In the genomic region with DNA sequence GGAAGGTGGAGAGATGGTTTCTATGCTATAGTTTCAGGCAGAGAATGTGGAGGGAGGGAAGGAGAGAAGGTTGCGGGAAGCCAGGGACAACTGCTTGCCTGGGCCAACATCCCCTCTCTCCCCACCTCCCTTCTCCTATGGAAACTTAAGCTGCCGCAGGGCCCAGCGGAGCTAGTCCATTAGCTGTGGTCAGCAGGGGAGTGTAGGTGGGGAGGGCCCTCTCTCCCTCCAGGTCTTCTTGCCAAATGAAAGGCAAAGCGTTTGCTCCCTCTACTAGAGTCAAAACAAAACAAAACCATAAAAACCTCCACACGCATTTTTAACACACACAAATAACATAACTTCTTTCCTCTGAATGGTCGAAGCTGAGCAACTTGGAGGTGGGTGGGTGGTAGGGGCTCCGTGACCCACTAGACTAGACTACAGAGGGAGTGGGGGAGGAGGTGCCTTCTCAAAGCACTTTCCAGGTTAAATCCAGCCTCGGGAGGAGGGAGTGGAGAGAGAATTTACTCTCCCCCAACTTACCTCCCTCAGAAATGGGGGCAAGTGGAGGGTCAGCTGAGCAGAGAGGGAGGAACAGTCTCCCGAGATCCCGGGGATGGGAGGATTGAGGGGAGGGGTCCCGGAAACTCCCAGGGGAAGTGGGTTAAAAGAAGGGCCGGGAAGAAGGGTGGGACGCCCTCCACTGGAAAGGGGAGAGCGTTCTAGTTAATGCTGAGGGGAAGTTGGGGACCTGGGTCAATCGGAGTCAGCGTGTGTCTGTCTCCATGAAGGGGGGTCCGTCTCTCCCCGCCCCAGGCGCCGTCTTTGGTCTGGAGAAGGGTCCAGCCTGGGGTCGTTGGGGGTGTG, we compare ENCODE assay signal across 8 cellular contexts.
DNase-seq lines count a peak whose midpoint lies in the region; ATAC-seq and TF ChIP-seq lines count a peak whose summit lies in the region.

No MANE protein-coding gene starts in this region.

- no peaks in the 10 kb centered on the region for H3K9me3 Mint-ChIP-seq in effector memory CD8-positive, alpha-beta T cell
- H3K9me3 Mint-ChIP-seq in nephron, result no peaks in the 10 kb centered on the region

- no peaks in the 10 kb centered on the region for H3K9me3 ChIP-seq in BLaER1

- peak overlapping the region; percentile 91 to 93 for H3K27ac Mint-ChIP-seq in effector memory CD8-positive, alpha-beta T cell
- peak overlapping the region; percentile 87 to 97 (median 93) for H3K27ac Mint-ChIP-seq in nephron

- H3K36me3 Mint-ChIP-seq in effector memory CD8-positive, alpha-beta T cell (ENCODE audit: insufficient read depth), result peaks cover 9% of the 10 kb centered on the region
- peaks cover 4% of the 10 kb centered on the region for H3K36me3 Mint-ChIP-seq in nephron (ENCODE audit: low read depth)

- H3K36me3 ChIP-seq in BLaER1, result no peaks in the 10 kb centered on the region

- peaks cover 44% of the 10 kb centered on the region for H3K4me1 ChIP-seq in BLaER1

- no peaks in the 10 kb centered on the region for H3K27me3 Mint-ChIP-seq in effector memory CD8-positive, alpha-beta T cell
- peaks cover 6% of the 10 kb centered on the region for H3K27me3 Mint-ChIP-seq in nephron (ENCODE audit: low read depth)

- H3K4me3 ChIP-seq in BLaER1, result peak overlapping the region; percentile 78
- peak overlapping the region; percentile 81 for H3K4me3 ChIP-seq in LNCaP clone FGC (ENCODE audit: low read depth, low read length)

- H3K27ac ChIP-seq in BLaER1, result peak overlapping the region; percentile 87

- TF ChIP-seq CTCF in LNCaP clone FGC (IDR thresholded peaks at IDR 0.05; ENCODE audit: control insufficient read depth, extremely low read depth, insufficient read depth) (no peak), nephron (IDR thresholded peaks at IDR 0.05; ENCODE audit: unreplicated experiment in 3 of 3) (no peak)

- peak overlapping the region; percentile 87 for H3K9ac ChIP-seq in BLaER1

- H3K4me2 ChIP-seq in BLaER1, result peak overlapping the region; percentile 90

- H3K27me3 ChIP-seq in BLaER1, result no peaks in the 10 kb centered on the region

- no peaks in the 10 kb centered on the region for H4K20me1 ChIP-seq in BLaER1

- peaks cover 28 to 30% of the 10 kb centered on the region in 2 donors for H3K4me1 Mint-ChIP-seq in effector memory CD8-positive, alpha-beta T cell (ENCODE audit: low read depth in 2 of 2)
- H3K4me1 Mint-ChIP-seq in nephron, result peaks cover 58% of the 10 kb centered on the region

- no peak for ATAC-seq in effector memory CD8-positive, alpha-beta T cell (replicated peaks)
- ATAC-seq in HG03442 (IDR thresholded peaks at IDR 0.05; ENCODE audit: unreplicated experiment), result no peak

- DNase-seq in LNCaP clone FGC (ENCODE audit: low read depth) (no peak), HPDE6-E6E7 (ENCODE audit: extremely low spot score) (no peak)
- DNase-seq in effector memory CD8-positive, alpha-beta T cell, result no peak
- no peak for DNase-seq in activated CD4-positive, alpha-beta T cell treated with anti-CD3 and anti-CD28 coated beads, Interleukin-2, amount 50 U/mL, for 1 hour
- no peak for DNase-seq in activated naive CD4-positive, alpha-beta T cell (lab: John Stamatoyannopoulos, UW)

- peak overlapping the region; percentile 93 to 94 for H3K4me3 Mint-ChIP-seq in effector memory CD8-positive, alpha-beta T cell
- H3K4me3 Mint-ChIP-seq in nephron, result peak overlapping the region; percentile 90 to 91 (median 91)
